Comparison of ENCODE assay signal across 7 cellular contexts in genomic region chr2:85660301-85660700, GRCh38. TPM values are rescaled to one million over a fixed set of nuclear protein-coding genes. Genes with fewer than 3 reads are reported as not detected.
"Had no signal": no experiment of that assay in that cellular context is flagged by ENCODE, and none has a peak within 500 bp of the region (broad histone marks: within the 10 kb centered on the region; RNA-seq: fewer than 3 reads in every experiment).

No MANE protein-coding gene starts in this region.

RNA-seq across cellular contexts. Expression of gene SFTPB, which starts 7.7 kb away (rescaled TPM):
- total RNA-seq: GM23248, GM23338, H1, H4, H7, H9, HFFc6 had no signal
- polyA plus RNA-seq: GM23248, H1 had no signal

RNA-seq across cellular contexts. Expression of gene GNLY, which starts 33.9 kb away (rescaled TPM):
- total RNA-seq: GM23248, GM23338, H1, H4, H7, H9, HFFc6 had no signal
- polyA plus RNA-seq: GM23248, GM23338 had no signal
